ENCODE assay signal across 14 cellular contexts in genomic region chr2:163601377-163601776, GRCh38.
DNase-seq lines count a peak whose midpoint lies in the region; ATAC-seq and TF ChIP-seq lines count a peak whose summit lies in the region.
"Had no signal": no experiment of that assay in that cellular context is flagged by ENCODE, and none has a peak within 500 bp of the region (broad histone marks: within the 10 kb centered on the region; RNA-seq: fewer than 3 reads in every experiment).

No MANE protein-coding gene starts in this region.

- no peak for TF ChIP-seq POLR2A in breast epithelium (IDR thresholded peaks at IDR 0.05)

- peak; percentile 24 for DNase-seq in MCF 10A (ENCODE audit: unreplicated experiment)
- no peak for DNase-seq in breast epithelium (ENCODE audit: low spot score in 2 of 2)
- peak; percentile 88 for DNase-seq in astrocyte of the hippocampus (ENCODE audit: low read depth, low spot score)
- DNase-seq in NCI-H146 treated with DMSO at 0.1 percent for 48 hours (lab: John Stamatoyannopoulos, UW; ENCODE audit: unreplicated experiment), result no peak
- no peak for DNase-seq in NCI-H1930 (lab: John Stamatoyannopoulos, UW)
- no peak for DNase-seq in activated effector memory CD4-positive, alpha-beta T cell treated with anti-CD3 and anti-CD28 coated beads, Interleukin-2, amount 50 U/mL, for 16 hours
- DNase-seq: body of pancreas, GOT3, heart right ventricle, pancreas, T-helper 1 cell, tibial artery had no signal

- no peak for ATAC-seq in HG03565 (IDR thresholded peaks at IDR 0.05; ENCODE audit: unreplicated experiment)
- ATAC-seq: body of pancreas had no signal

- H3K9ac ChIP-seq in iPS-20b (ENCODE audit: low read depth, low read length), result no peak overlapping the region

- peaks cover 12% of the 10 kb centered on the region for H3K4me1 Mint-ChIP-seq in MCF 10A (ENCODE audit: insufficient read depth, unreplicated experiment)

- TF ChIP-seq CTCF in MCF 10A (IDR thresholded peaks at IDR 0.05; ENCODE audit: unreplicated experiment) (no peak), breast epithelium (IDR thresholded peaks at IDR 0.05) (no peak)

- no TSS peak for BruUV-seq in MCF 10A (replicated peaks; lab: Mats Ljungman, UMichigan)

- no peaks in the 10 kb centered on the region for H3K4me1 ChIP-seq in breast epithelium
- peaks cover 51% of the 10 kb centered on the region for H3K4me1 ChIP-seq in iPS-20b (ENCODE audit: insufficient read depth, low read length)
- H3K4me1 ChIP-seq: body of pancreas, pancreas had no signal

- H3K4me3 ChIP-seq in breast epithelium, result no peak overlapping the region
- H3K4me3 ChIP-seq in iPS-20b (ENCODE audit: low read length), result peak overlapping the region; percentile 40; the same call in 1 of the 2 replicates
- H3K4me3 ChIP-seq: body of pancreas, heart right ventricle, pancreas, tibial artery had no signal

- no peaks in the 10 kb centered on the region for H3K27me3 Mint-ChIP-seq in MCF 10A (ENCODE audit: insufficient read depth, unreplicated experiment)

- H3K36me3 ChIP-seq in breast epithelium, result no peaks in the 10 kb centered on the region
- H3K36me3 ChIP-seq in iPS-20b (ENCODE audit: insufficient read depth, low read depth, low read length), result no peaks in the 10 kb centered on the region
- H3K36me3 ChIP-seq: heart right ventricle, pancreas, tibial artery had no signal

- intact Hi-C loops in MCF 10A (cut with micrococcal nuclease) (loop anchor here (10.0 kb wide), 1 partner anchor 133 kb away; the partner anchor contains the start of gene FIGN), breast epithelium (cut with DNase I; ENCODE audit: low total_unique reads) (no loop called here)

- POLR2A ChIA-PET in MCF 10A (lab: Yijun Ruan, JAX), result interaction anchor here (0.6 to 1.1 kb wide), 2 partner anchors 59 to 252 kb away, joined by 3 read pairs; no protein-coding TSS in a partner anchor

- H3K9me3 ChIP-seq in breast epithelium (no peaks in the 10 kb centered on the region), iPS-20b (ENCODE audit: insufficient read depth, low read depth, low read length) (no peaks in the 10 kb centered on the region)
- H3K9me3 ChIP-seq: body of pancreas, heart right ventricle, pancreas, tibial artery had no signal

- H3K4me3 Mint-ChIP-seq in MCF 10A (ENCODE audit: unreplicated experiment), result no peak overlapping the region

- CTCF ChIA-PET in MCF 10A (lab: Yijun Ruan, JAX), result interaction anchor here (0.5 to 0.7 kb wide), 2 partner anchors 109 to 942 kb away, joined by 3 read pairs; no protein-coding TSS in a partner anchor

- H3K9me3 Mint-ChIP-seq in MCF 10A (ENCODE audit: unreplicated experiment), result no peaks in the 10 kb centered on the region

- H3K36me3 Mint-ChIP-seq in MCF 10A (ENCODE audit: insufficient read depth, unreplicated experiment), result no peaks in the 10 kb centered on the region

- H3K27me3 ChIP-seq in breast epithelium, result no peaks in the 10 kb centered on the region
- no peaks in the 10 kb centered on the region for H3K27me3 ChIP-seq in iPS-20b (ENCODE audit: insufficient read depth, low read length)
- H3K27me3 ChIP-seq: body of pancreas, heart right ventricle, pancreas, tibial artery had no signal

- H3K27ac Mint-ChIP-seq in MCF 10A (ENCODE audit: low read depth, unreplicated experiment), result no peak overlapping the region

- H3K27ac ChIP-seq in breast epithelium (no peak overlapping the region), iPS-20b (ENCODE audit: low read length) (no peak overlapping the region)
- H3K27ac ChIP-seq: body of pancreas, heart right ventricle, pancreas, tibial artery had no signal

Comparison
In these comparisons a context has a peak if more than half of its experiments do, and no peak if none do; other contexts are left out.
1. DNase-seq: peak in MCF 10A (single experiment) and astrocyte of the hippocampus (single experiment); none in breast epithelium (0 of 2), NCI-H146 treated with DMSO at 0.1 percent for 48 hours (single experiment), NCI-H1930 (0 of 2) and activated effector memory CD4-positive, alpha-beta T cell treated with anti-CD3 and anti-CD28 coated beads, Interleukin-2, amount 50 U/mL, for 16 hours (single experiment).